10 cellular contexts compared by ENCODE assay signal in genomic region chr3:195697582-195698324, GRCh38. TPM values are rescaled to one million over a fixed set of nuclear protein-coding genes. Genes with fewer than 3 reads are reported as not detected.
A peak's percentile ranks its signal among the peaks of the same experiment; 100 is the strongest.
DNase-seq lines count a peak whose midpoint lies in the region; ATAC-seq and TF ChIP-seq lines count a peak whose summit lies in the region.
"Had no signal": no experiment of that assay in that cellular context is flagged by ENCODE, and none has a peak within 500 bp of the region (broad histone marks: within the 10 kb centered on the region; RNA-seq: fewer than 3 reads in every experiment).

No MANE protein-coding gene starts in this region.

- H3K4me2 ChIP-seq in osteoblast (ENCODE audit: insufficient read depth, low read length): peak overlapping the region; percentile 72

- peaks cover 2% of the 10 kb centered on the region for H3K4me1 Mint-ChIP-seq in CD14-positive monocyte

- intact Hi-C loops in CD14-positive monocyte (cut with micrococcal nuclease): no loop called here

- H3K36me3 Mint-ChIP-seq in CD14-positive monocyte: peaks cover 42 to 55% of the 10 kb centered on the region in 2 donors

- TF ChIP-seq CTCF in fibroblast of villous mesenchyme (IDR thresholded peaks at IDR 0.05; ENCODE audit: insufficient read depth, low read depth, low read length) (no peak), osteoblast (IDR thresholded peaks at IDR 0.05; ENCODE audit: extremely low read depth, low read depth, low read length) (no peak), CD14-positive monocyte (IDR thresholded peaks at IDR 0.05) (no peak)

- H3K9me3 ChIP-seq in osteoblast (ENCODE audit: low read depth, low read length): no peaks in the 10 kb centered on the region

- peak overlapping the region; percentile 31 for H2AFZ ChIP-seq in osteoblast (ENCODE audit: low read length)

- peaks cover 0 to 3% (median 0%) of the 10 kb centered on the region in 7 donors for H3K9me3 Mint-ChIP-seq in CD14-positive monocyte
- H3K9me3 Mint-ChIP-seq: immature natural killer cell had no signal

- in situ Hi-C loops in SK-MEL-5 (cut with HindIII; ENCODE audit: low pct_unique_long_range_greater_than_20kb, low sequenced_read_pairs): no loop called here

- H4K20me1 ChIP-seq in osteoblast (ENCODE audit: insufficient read depth, low read length): no peaks in the 10 kb centered on the region

- H3K27me3 Mint-ChIP-seq in CD14-positive monocyte (ENCODE audit: low read depth in 3 of 3): no peaks in the 10 kb centered on the region

- peak; percentile 94 for DNase-seq in GM04504 (ENCODE audit: low read depth)
- DNase-seq in SK-MEL-5 (ENCODE audit: low read depth, low spot score): peak; percentile 57
- DNase-seq in fibroblast of villous mesenchyme (ENCODE audit: low read depth): peak; percentile 78
- peak; percentile 100 for DNase-seq in osteoblast (ENCODE audit: insufficient read length, low spot score, missing footprints)
- no peak for DNase-seq in CD14-positive monocyte (ENCODE audit: low spot score)
- no peak for DNase-seq in SKM-1 (lab: John Stamatoyannopoulos, UW; ENCODE audit: unreplicated experiment)
- no peak for DNase-seq in NCI-H345 (lab: John Stamatoyannopoulos, UW)
- DNase-seq: activated CD8-positive, alpha-beta memory T cell treated with anti-CD3 and anti-CD28 coated beads, Interleukin-2, amount 50 U/mL, for 4 hours; immature natural killer cell had no signal

- no peak for ATAC-seq in HG02623 (IDR thresholded peaks at IDR 0.05; ENCODE audit: unreplicated experiment)

- H3K4me3 ChIP-seq in fibroblast of villous mesenchyme (ENCODE audit: low read depth, low read length): no peak overlapping the region
- peak overlapping the region; percentile 36 for H3K4me3 ChIP-seq in osteoblast (ENCODE audit: insufficient read depth, low read length)

- no peaks in the 10 kb centered on the region for H3K27me3 ChIP-seq in osteoblast (ENCODE audit: insufficient read depth, low read length)

- H3K4me1 ChIP-seq in osteoblast (ENCODE audit: insufficient read depth, low read length): peaks cover 18% of the 10 kb centered on the region

- H3K27ac Mint-ChIP-seq in CD14-positive monocyte: peak overlapping the region in 2 of 7 donors; percentile 11 to 60

- peak overlapping the region; percentile 72 for H3K27ac ChIP-seq in osteoblast (ENCODE audit: low read depth, low read length)

- no peaks in the 10 kb centered on the region for H3K79me2 ChIP-seq in osteoblast (ENCODE audit: insufficient read depth, low read length)

- no peak overlapping the region for H3K4me3 Mint-ChIP-seq in CD14-positive monocyte
- H3K4me3 Mint-ChIP-seq: immature natural killer cell had no signal

- H3K36me3 ChIP-seq in osteoblast (ENCODE audit: insufficient read depth, low read length): peaks cover 23% of the 10 kb centered on the region

RNA-seq across cellular contexts. Expression of gene MUC20, which starts 23.0 kb away (rescaled TPM):
- not detected in 2 replicates for total RNA-seq in SK-MEL-5 (2014; rRNA removed; shearing (Covaris generic))
- 0.11 and 0.44 TPM in 2 replicates for polyA plus RNA-seq in SK-MEL-5 (2015; cell fraction: cytosol; rRNA removed)
- polyA plus RNA-seq in SK-MEL-5 (2015; cell fraction: nucleus; rRNA removed): 0.53 and 1.3 TPM in 2 replicates
- total RNA-seq in fibroblast of villous mesenchyme (0.32 and 0.43 TPM in 2 replicates), osteoblast (0.36 and 1.2 TPM in 2 replicates)
- not detected for polyA plus RNA-seq in CD14-positive monocyte

Comparison
In these comparisons a context has a peak if more than half of its experiments do, and no peak if none do; other contexts are left out.
1. DNase-seq: peak in GM04504 (single experiment), SK-MEL-5 (single experiment), fibroblast of villous mesenchyme (single experiment) and osteoblast (single experiment); none in CD14-positive monocyte (single experiment), SKM-1 (single experiment) and NCI-H345 (single experiment).